17 cellular contexts compared by ENCODE assay signal in the genomic region with DNA sequence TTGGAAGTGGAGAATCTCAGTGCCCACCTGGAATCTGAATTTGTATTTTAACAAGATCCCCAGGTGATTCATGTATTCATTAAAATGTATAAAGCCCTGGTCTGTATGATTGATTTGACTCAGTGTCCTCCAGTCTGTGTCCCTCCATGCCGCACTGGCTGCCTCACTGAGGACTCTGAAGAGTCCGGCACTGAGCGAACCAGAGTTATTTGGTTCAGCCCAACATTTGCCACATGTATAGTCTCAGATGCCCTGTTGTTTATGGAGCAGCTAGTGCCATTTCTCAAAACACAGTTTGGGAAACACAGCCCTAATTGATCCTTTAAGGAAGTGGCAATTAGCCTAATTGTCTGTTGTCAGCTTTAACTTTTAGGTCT. TPM values are rescaled to one million over a fixed set of nuclear protein-coding genes. Genes with fewer than 3 reads are reported as not detected.
DNase-seq lines count a peak whose midpoint lies in the region; ATAC-seq and TF ChIP-seq lines count a peak whose summit lies in the region.
"Had no signal": no experiment of that assay in that cellular context is flagged by ENCODE, and none has a peak within 500 bp of the region (broad histone marks: within the 10 kb centered on the region; RNA-seq: fewer than 3 reads in every experiment).

No MANE protein-coding gene starts in this region.

- H3K9me3 Mint-ChIP-seq in immature natural killer cell: no peaks in the 10 kb centered on the region
- H3K9me3 Mint-ChIP-seq: GM23338; stimulated activated naive CD8-positive, alpha-beta T cell treated with anti-CD3 and anti-CD28 coated beads, Interleukin-15, amount 100 ng/mL, for 72 hours had no signal

- H3K9ac ChIP-seq in BLaER1 (peak overlapping the region; percentile 71), Loucy (ENCODE audit: low read depth, low read length, poor library complexity, severe bottlenecking) (peak overlapping the region; percentile 39), skeletal muscle satellite cell (ENCODE audit: low read depth, low read length) (peak overlapping the region; percentile 49)
- H3K9ac ChIP-seq: SK-N-SH had no signal

- no peak overlapping the region for H2AFZ ChIP-seq in Loucy (ENCODE audit: low read length)
- H2AFZ ChIP-seq: GM23338 had no signal

- peaks cover 80% of the 10 kb centered on the region for H3K36me3 ChIP-seq in BLaER1
- peaks cover 7% of the 10 kb centered on the region; the same call in 1 of the 2 replicates for H3K36me3 ChIP-seq in Loucy (ENCODE audit: insufficient read depth, low read length)
- peaks cover 41% of the 10 kb centered on the region for H3K36me3 ChIP-seq in skeletal muscle satellite cell (ENCODE audit: insufficient read depth, low read length)
- H3K36me3 ChIP-seq: BE2C had no signal

- no peak for TF ChIP-seq CTCF in Loucy (conservative IDR thresholded peaks at IDR 0.05; ENCODE audit: low read length)

- H3K4me1 ChIP-seq in BLaER1 (peaks cover 98% of the 10 kb centered on the region), Loucy (ENCODE audit: insufficient read depth, low read length, poor library complexity, severe bottlenecking) (peaks cover 54% of the 10 kb centered on the region), skeletal muscle satellite cell (ENCODE audit: control insufficient read depth, insufficient read depth, low read length) (peaks cover 53% of the 10 kb centered on the region)
- H3K4me1 ChIP-seq: BE2C had no signal

- H3K4me3 Mint-ChIP-seq in immature natural killer cell: no peak overlapping the region
- H3K4me3 Mint-ChIP-seq: GM23338; stimulated activated naive CD8-positive, alpha-beta T cell treated with anti-CD3 and anti-CD28 coated beads, Interleukin-15, amount 100 ng/mL, for 72 hours had no signal

- H3K27me3 Mint-ChIP-seq in immature natural killer cell (ENCODE audit: low read depth in 3 of 3): peaks cover 0 to 6% (median 0%) of the 10 kb centered on the region in 3 donors
- H3K27me3 Mint-ChIP-seq: stimulated activated naive CD8-positive, alpha-beta T cell treated with anti-CD3 and anti-CD28 coated beads, Interleukin-15, amount 100 ng/mL, for 72 hours had no signal

- H3K4me2 ChIP-seq in BLaER1 (peak overlapping the region; percentile 99), Loucy (ENCODE audit: low read depth, low read length, poor library complexity, severe bottlenecking) (peak overlapping the region; percentile 56), skeletal muscle satellite cell (ENCODE audit: low read length) (peak overlapping the region; percentile 39)
- H3K4me2 ChIP-seq: GM23338, SK-N-SH had no signal

- no peaks in the 10 kb centered on the region for H3K27me3 ChIP-seq in BLaER1
- H3K27me3 ChIP-seq in Loucy (ENCODE audit: insufficient read depth, low read length, poor library complexity, severe bottlenecking): no peaks in the 10 kb centered on the region
- H3K27me3 ChIP-seq in skeletal muscle satellite cell (ENCODE audit: control insufficient read depth, insufficient read depth, low read length): no peaks in the 10 kb centered on the region
- H3K27me3 ChIP-seq: BE2C had no signal

- peaks cover 0 to 18% (median 0%) of the 10 kb centered on the region in 3 donors for H3K36me3 Mint-ChIP-seq in immature natural killer cell

- H3K27ac Mint-ChIP-seq in immature natural killer cell: peak overlapping the region in 5 of 6 donors; percentile 39 to 69 (median 63)
- H3K27ac Mint-ChIP-seq: GM23338; stimulated activated naive CD8-positive, alpha-beta T cell treated with anti-CD3 and anti-CD28 coated beads, Interleukin-15, amount 100 ng/mL, for 72 hours had no signal

- no peaks in the 10 kb centered on the region for H3K9me2 ChIP-seq in Loucy (replicated peaks; ENCODE audit: low read depth, low read length)
- H3K9me2 ChIP-seq: SK-N-SH had no signal

- H3K27ac ChIP-seq in BLaER1: peak overlapping the region; percentile 93

- H3K79me2 ChIP-seq in Loucy (ENCODE audit: insufficient read depth, low read length): peaks cover 95% of the 10 kb centered on the region

- ATAC-seq in GM18520 (IDR thresholded peaks at IDR 0.05; ENCODE audit: unreplicated experiment) (no peak), HG03045 (IDR thresholded peaks at IDR 0.05; ENCODE audit: unreplicated experiment) (no peak), GM21529 (IDR thresholded peaks at IDR 0.05; ENCODE audit: unreplicated experiment) (no peak)
- ATAC-seq: GM23338; stimulated activated naive CD8-positive, alpha-beta T cell treated with anti-CD3 and anti-CD28 coated beads, Interleukin-15, amount 100 ng/mL, for 72 hours had no signal

- H4K20me1 ChIP-seq in BLaER1 (peaks cover 27% of the 10 kb centered on the region), Loucy (ENCODE audit: insufficient read depth, low read length, poor library complexity, severe bottlenecking) (peaks cover 16% of the 10 kb centered on the region)

- H3F3A ChIP-seq in Loucy (ENCODE audit: low read depth): 0 out of 2 replicates have a peak, but pooled peaks cover 6% of the 10 kb centered on the region

- peaks cover 57 to 75% of the 10 kb centered on the region in 2 donors for H3K4me1 Mint-ChIP-seq in immature natural killer cell

- no peaks in the 10 kb centered on the region for H3K9me3 ChIP-seq in BLaER1
- no peaks in the 10 kb centered on the region for H3K9me3 ChIP-seq in Loucy (ENCODE audit: insufficient read depth, low read depth, low read length)
- H3K9me3 ChIP-seq in skeletal muscle satellite cell (replicated peaks; ENCODE audit: low read length): no peaks in the 10 kb centered on the region
- H3K9me3 ChIP-seq: BE2C, SK-N-SH had no signal

- peak overlapping the region; percentile 25; the same call in 1 of the 2 replicates for H3K4me3 ChIP-seq in BLaER1
- H3K4me3 ChIP-seq in Loucy (ENCODE audit: low read length, poor library complexity, severe bottlenecking): no peak overlapping the region
- no peak overlapping the region for H3K4me3 ChIP-seq in skeletal muscle satellite cell (ENCODE audit: low read length)
- H3K4me3 ChIP-seq: GM23338 had no signal

- DNase-seq in immature natural killer cell (no peak), T-helper 2 cell (no peak)
- DNase-seq: activated CD4-positive, alpha-beta T cell treated with anti-CD3 and anti-CD28 coated beads, Interleukin-2, amount 50 U/mL, for 4 hours; activated T-cell treated with anti-CD3 and anti-CD28 coated beads, Interleukin-2, amount 50 U/mL, for 48 hours; BE2C; DND-41; islet precursor cell; NCI-H1436; SK-N-SH; stimulated activated naive CD8-positive, alpha-beta T cell treated with anti-CD3 and anti-CD28 coated beads, Interleukin-15, amount 100 ng/mL, for 72 hours had no signal

RNA-seq across cellular contexts. Expression of a gene that starts 6.7 kb away (rescaled TPM):
- 10 to 100 TPM; 40.7 to 61.9 (median 61.7) TPM for polyA plus RNA-seq in immature natural killer cell
- 162 and 224 TPM in 2 replicates for total RNA-seq in skeletal muscle satellite cell (2012; rRNA removed)

Comparison
In these comparisons a context has a peak if more than half of its experiments do, and no peak if none do; other contexts are left out.
1. H3K4me2 ChIP-seq: peak in every context shown above with its lines; median percentile 99 in BLaER1; 56 in Loucy; 39 in skeletal muscle satellite cell.